In genomic region chr13:44176173-44176572, GRCh38 we compare ENCODE assay signal across 16 cellular contexts.
DNase-seq lines count a peak whose midpoint lies in the region; ATAC-seq and TF ChIP-seq lines count a peak whose summit lies in the region.
"Had no signal": no experiment of that assay in that cellular context is flagged by ENCODE, and none has a peak within 500 bp of the region (broad histone marks: within the 10 kb centered on the region; RNA-seq: fewer than 3 reads in every experiment).

No MANE protein-coding gene starts in this region.

- no peak for TF ChIP-seq CTCF in left ventricle myocardium inferior (IDR thresholded peaks at IDR 0.05; ENCODE audit: borderline replicate concordance)

- no peak overlapping the region for H3K4me3 Mint-ChIP-seq in memory B cell
- H3K4me3 Mint-ChIP-seq: B cell; CD4-positive, alpha-beta T cell had no signal

- no peaks in the 10 kb centered on the region for H3K4me1 Mint-ChIP-seq in memory B cell
- H3K4me1 Mint-ChIP-seq: B cell had no signal

- no peaks in the 10 kb centered on the region for H3K36me3 Mint-ChIP-seq in memory B cell

- ATAC-seq in left ventricle myocardium superior, result no peak
- no peak for ATAC-seq in memory B cell (ENCODE audit: low read depth)
- ATAC-seq: HCT116 had no signal

- peaks cover 9% of the 10 kb centered on the region for H3K27me3 Mint-ChIP-seq in memory B cell
- H3K27me3 Mint-ChIP-seq: CD4-positive, alpha-beta T cell had no signal

- H3K4me3 ChIP-seq in left ventricle myocardium inferior, result no peak overlapping the region
- H3K4me3 ChIP-seq: GM23248 had no signal

- H3K27ac ChIP-seq in left ventricle myocardium inferior (replicated peaks), result peak overlapping the region; percentile 1
- H3K27ac ChIP-seq: GM23248 had no signal

- H3K36me3 ChIP-seq in left ventricle myocardium inferior, result no peaks in the 10 kb centered on the region

- no peaks in the 10 kb centered on the region for H3K27me3 ChIP-seq in left ventricle myocardium inferior (ENCODE audit: low read depth)

- DNase-seq in left ventricle myocardium inferior (no peak), left ventricle myocardium superior (no peak), memory B cell (ENCODE audit: low spot score in 2 of 2) (no peak), renal cortical epithelial cell (ENCODE audit: low read depth) (peak; percentile 36), putamen (ENCODE audit: low spot score) (no peak), NCI-H2171 (lab: John Stamatoyannopoulos, UW) (no peak)
- no peak for DNase-seq in stimulated activated CD4-positive, alpha-beta T cell treated with anti-CD3 and anti-CD28 coated beads, Interleukin-4, amount 100 ng/mL, for 24 hours
- DNase-seq: ACHN; C1 segment of cervical spinal cord; Calu3; CD4-positive, alpha-beta T cell; DMS79 treated with DMSO at 0.1 percent for 48 hours; EL; GM23248 had no signal

- H3K9me3 ChIP-seq in left ventricle myocardium inferior (replicated peaks), result no peaks in the 10 kb centered on the region

- intact Hi-C loops in left ventricle myocardium inferior (cut with micrococcal nuclease), result no loop called here
- intact Hi-C loops in left ventricle myocardium superior (cut with micrococcal nuclease), result no loop called here

- H3K27ac Mint-ChIP-seq in memory B cell, result peak overlapping the region; percentile 43
- H3K27ac Mint-ChIP-seq: B cell; CD4-positive, alpha-beta T cell had no signal

- no peaks in the 10 kb centered on the region for H3K9me3 Mint-ChIP-seq in memory B cell
- H3K9me3 Mint-ChIP-seq: CD4-positive, alpha-beta T cell had no signal

- H3K4me1 ChIP-seq in left ventricle myocardium inferior, result peaks cover 19% of the 10 kb centered on the region
